ENCODE assay signal across 1 cellular context in the genomic region with DNA sequence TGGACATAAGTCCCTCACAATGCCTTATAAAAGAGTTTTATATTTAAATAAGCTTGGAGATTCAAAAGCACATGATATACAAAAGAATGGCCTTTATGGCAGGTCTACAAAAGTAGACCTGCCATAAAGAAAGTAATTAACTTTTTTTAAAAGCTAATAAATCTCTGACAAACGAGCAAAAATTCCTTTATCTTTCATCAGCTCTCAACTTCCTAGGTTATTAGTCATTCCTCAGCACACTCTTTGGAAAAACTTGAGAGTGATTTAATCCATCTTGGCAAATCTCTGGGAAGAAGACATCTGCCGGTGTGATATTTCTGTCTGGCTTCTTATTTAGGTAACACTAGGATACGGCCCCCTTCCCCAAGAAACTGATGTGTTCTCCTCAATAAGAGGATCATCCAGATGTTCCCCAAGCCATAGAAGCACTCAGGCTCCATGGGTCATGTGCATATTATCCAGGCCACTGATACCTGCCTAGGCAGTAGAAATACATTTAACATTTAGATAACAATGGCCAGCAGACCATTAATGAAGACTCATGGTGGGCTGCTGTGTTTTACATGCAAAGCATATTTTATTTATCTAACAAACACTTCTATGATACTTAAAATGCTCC.
TF ChIP-seq lines count a peak whose summit lies in the region.

No MANE protein-coding gene starts in this region.

TF ChIP-seq in WTC11, 78 proteins besides CTCF, POLR2A, EP300 and RAD21 (continued from another document):
- TF ChIP-seq, protein P1, sequence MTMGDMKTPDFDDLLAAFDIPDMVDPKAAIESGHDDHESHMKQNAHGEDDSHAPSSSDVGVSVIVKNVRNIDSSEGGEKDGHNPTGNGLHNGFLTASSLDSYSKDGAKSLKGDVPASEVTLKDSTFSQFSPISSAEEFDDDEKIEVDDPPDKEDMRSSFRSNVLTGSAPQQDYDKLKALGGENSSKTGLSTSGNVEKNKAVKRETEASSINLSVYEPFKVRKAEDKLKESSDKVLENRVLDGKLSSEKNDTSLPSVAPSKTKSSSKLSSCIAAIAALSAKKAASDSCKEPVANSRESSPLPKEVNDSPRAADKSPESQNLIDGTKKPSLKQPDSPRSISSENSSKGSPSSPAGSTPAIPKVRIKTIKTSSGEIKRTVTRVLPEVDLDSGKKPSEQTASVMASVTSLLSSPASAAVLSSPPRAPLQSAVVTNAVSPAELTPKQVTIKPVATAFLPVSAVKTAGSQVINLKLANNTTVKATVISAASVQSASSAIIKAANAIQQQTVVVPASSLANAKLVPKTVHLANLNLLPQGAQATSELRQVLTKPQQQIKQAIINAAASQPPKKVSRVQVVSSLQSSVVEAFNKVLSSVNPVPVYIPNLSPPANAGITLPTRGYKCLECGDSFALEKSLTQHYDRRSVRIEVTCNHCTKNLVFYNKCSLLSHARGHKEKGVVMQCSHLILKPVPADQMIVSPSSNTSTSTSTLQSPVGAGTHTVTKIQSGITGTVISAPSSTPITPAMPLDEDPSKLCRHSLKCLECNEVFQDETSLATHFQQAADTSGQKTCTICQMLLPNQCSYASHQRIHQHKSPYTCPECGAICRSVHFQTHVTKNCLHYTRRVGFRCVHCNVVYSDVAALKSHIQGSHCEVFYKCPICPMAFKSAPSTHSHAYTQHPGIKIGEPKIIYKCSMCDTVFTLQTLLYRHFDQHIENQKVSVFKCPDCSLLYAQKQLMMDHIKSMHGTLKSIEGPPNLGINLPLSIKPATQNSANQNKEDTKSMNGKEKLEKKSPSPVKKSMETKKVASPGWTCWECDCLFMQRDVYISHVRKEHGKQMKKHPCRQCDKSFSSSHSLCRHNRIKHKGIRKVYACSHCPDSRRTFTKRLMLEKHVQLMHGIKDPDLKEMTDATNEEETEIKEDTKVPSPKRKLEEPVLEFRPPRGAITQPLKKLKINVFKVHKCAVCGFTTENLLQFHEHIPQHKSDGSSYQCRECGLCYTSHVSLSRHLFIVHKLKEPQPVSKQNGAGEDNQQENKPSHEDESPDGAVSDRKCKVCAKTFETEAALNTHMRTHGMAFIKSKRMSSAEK (CRISPR knock-in tag; IDR thresholded peaks at IDR 0.05; ENCODE audit: borderline replicate concordance), result no peak
- TF ChIP-seq, protein P2, sequence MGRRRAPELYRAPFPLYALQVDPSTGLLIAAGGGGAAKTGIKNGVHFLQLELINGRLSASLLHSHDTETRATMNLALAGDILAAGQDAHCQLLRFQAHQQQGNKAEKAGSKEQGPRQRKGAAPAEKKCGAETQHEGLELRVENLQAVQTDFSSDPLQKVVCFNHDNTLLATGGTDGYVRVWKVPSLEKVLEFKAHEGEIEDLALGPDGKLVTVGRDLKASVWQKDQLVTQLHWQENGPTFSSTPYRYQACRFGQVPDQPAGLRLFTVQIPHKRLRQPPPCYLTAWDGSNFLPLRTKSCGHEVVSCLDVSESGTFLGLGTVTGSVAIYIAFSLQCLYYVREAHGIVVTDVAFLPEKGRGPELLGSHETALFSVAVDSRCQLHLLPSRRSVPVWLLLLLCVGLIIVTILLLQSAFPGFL (CRISPR knock-in tag; IDR thresholded peaks at IDR 0.05; ENCODE audit: borderline replicate concordance), result no peak
- TF ChIP-seq, protein P3, sequence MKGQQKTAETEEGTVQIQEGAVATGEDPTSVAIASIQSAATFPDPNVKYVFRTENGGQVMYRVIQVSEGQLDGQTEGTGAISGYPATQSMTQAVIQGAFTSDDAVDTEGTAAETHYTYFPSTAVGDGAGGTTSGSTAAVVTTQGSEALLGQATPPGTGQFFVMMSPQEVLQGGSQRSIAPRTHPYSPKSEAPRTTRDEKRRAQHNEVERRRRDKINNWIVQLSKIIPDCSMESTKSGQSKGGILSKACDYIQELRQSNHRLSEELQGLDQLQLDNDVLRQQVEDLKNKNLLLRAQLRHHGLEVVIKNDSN (CRISPR knock-in tag; IDR thresholded peaks at IDR 0.05), result no peak
- TF ChIP-seq, protein P4, sequence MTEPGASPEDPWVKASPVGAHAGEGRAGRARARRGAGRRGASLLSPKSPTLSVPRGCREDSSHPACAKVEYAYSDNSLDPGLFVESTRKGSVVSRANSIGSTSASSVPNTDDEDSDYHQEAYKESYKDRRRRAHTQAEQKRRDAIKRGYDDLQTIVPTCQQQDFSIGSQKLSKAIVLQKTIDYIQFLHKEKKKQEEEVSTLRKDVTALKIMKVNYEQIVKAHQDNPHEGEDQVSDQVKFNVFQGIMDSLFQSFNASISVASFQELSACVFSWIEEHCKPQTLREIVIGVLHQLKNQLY (CRISPR knock-in tag; IDR thresholded peaks at IDR 0.05), result no peak
- no peak for TF ChIP-seq FOXP1 (CRISPR knock-in tag; IDR thresholded peaks at IDR 0.05; ENCODE audit: borderline replicate concordance)
TF ChIP-seq in WTC11: peak in this region for 0.
